ENCODE assay signal across 9 cellular contexts in genomic region chr1:33949570-33949969, GRCh38.
"Had no signal": no experiment of that assay in that cellular context is flagged by ENCODE, and none has a peak within 500 bp of the region (broad histone marks: within the 10 kb centered on the region; RNA-seq: fewer than 3 reads in every experiment).

No MANE protein-coding gene starts in this region.

- H3K27ac Mint-ChIP-seq: HFFc6, IgD-negative memory B cell had no signal

- H3K9me3 Mint-ChIP-seq: HFFc6, IgD-negative memory B cell had no signal

- H3K4me3 Mint-ChIP-seq: HFFc6, IgD-negative memory B cell had no signal

- H3K27ac ChIP-seq: GM23248, HL-60 had no signal

- H3K36me3 Mint-ChIP-seq: IgD-negative memory B cell had no signal

- ATAC-seq: HCT116, HepG2 had no signal

- H3K36me3 ChIP-seq: HAP-1 had no signal

- H3K9me3 ChIP-seq: HAP-1 had no signal

- H3K4me1 Mint-ChIP-seq: IgD-negative memory B cell had no signal

- H3K9ac ChIP-seq: GM23248 had no signal

- H2AFZ ChIP-seq: GM23248 had no signal

- H3K27me3 Mint-ChIP-seq: IgD-negative memory B cell had no signal

- H3K4me1 ChIP-seq: HAP-1 had no signal

- DNase-seq: GOT3, H7, HFFc6 had no signal

- H3K4me3 ChIP-seq: GM23248, HAP-1 had no signal
